Comparison of ENCODE assay signal across 10 cellular contexts in genomic region chr14:22554706-22555572, GRCh38. TPM values are rescaled to one million over a fixed set of nuclear protein-coding genes. Genes with fewer than 3 reads are reported as not detected.
DNase-seq lines count a peak whose midpoint lies in the region; ATAC-seq, FAIRE-seq and TF ChIP-seq lines count a peak whose summit lies in the region.
"Had no signal": no experiment of that assay in that cellular context is flagged by ENCODE, and none has a peak within 500 bp of the region (broad histone marks: within the 10 kb centered on the region; RNA-seq: fewer than 3 reads in every experiment).

No MANE protein-coding gene starts in this region.

- peaks cover 50% of the 10 kb centered on the region for H3K36me3 Mint-ChIP-seq in CD4-positive, alpha-beta T cell (ENCODE audit: low read depth)
- H3K36me3 Mint-ChIP-seq in activated T-cell treated with anti-CD3 and anti-CD28 coated beads, Interleukin-2, amount 50 U/mL, for 4 hours (ENCODE audit: insufficient read depth) = peaks cover 31% of the 10 kb centered on the region
- H3K36me3 Mint-ChIP-seq in naive thymus-derived CD4-positive, alpha-beta T cell = peaks cover 18 to 45% (median 27%) of the 10 kb centered on the region in 5 donors

- H3K4me3 Mint-ChIP-seq in CD4-positive, alpha-beta T cell = peak overlapping the region; percentile 96
- peak overlapping the region; percentile 84 for H3K4me3 Mint-ChIP-seq in activated T-cell treated with anti-CD3 and anti-CD28 coated beads, Interleukin-2, amount 50 U/mL, for 4 hours
- H3K4me3 Mint-ChIP-seq in naive thymus-derived CD4-positive, alpha-beta T cell = peak overlapping the region; percentile 67 to 95 (median 88)

- no peak overlapping the region for H3K4me3 ChIP-seq in HL-60 (replicated peaks; ENCODE audit: insufficient read depth, low read length)
- H3K4me3 ChIP-seq in naive thymus-derived CD4-positive, alpha-beta T cell (ENCODE audit: low read length) = no peak overlapping the region
- H3K4me3 ChIP-seq: testis had no signal

- no peaks in the 10 kb centered on the region for H3K9me3 ChIP-seq in CD4-positive, alpha-beta T cell (ENCODE audit: control insufficient read depth, low read length)
- no peaks in the 10 kb centered on the region for H3K9me3 ChIP-seq in naive thymus-derived CD4-positive, alpha-beta T cell (ENCODE audit: control insufficient read depth in 2 of 3, low read length in 3 of 3)
- H3K9me3 ChIP-seq: testis had no signal

- H3K27me3 Mint-ChIP-seq in CD4-positive, alpha-beta T cell = peaks cover 6% of the 10 kb centered on the region
- H3K27me3 Mint-ChIP-seq in activated T-cell treated with anti-CD3 and anti-CD28 coated beads, Interleukin-2, amount 50 U/mL, for 4 hours (ENCODE audit: low read depth) = peaks cover 2% of the 10 kb centered on the region
- H3K27me3 Mint-ChIP-seq in naive thymus-derived CD4-positive, alpha-beta T cell = peaks cover 0 to 4% (median 0%) of the 10 kb centered on the region in 5 donors

- TF ChIP-seq CTCF in CD4-positive, alpha-beta T cell (IDR thresholded peaks at IDR 0.05) = no peak
- TF ChIP-seq CTCF in HL-60 (IDR thresholded peaks at IDR 0.05; ENCODE audit: insufficient read depth, low read length) = no peak

- ATAC-seq in CD4-positive, alpha-beta T cell (ENCODE audit: poor library complexity) = no peak
- ATAC-seq in activated T-cell treated with anti-CD3 and anti-CD28 coated beads, Interleukin-2, amount 50 U/mL, for 4 hours = no peak
- no peak for ATAC-seq in naive thymus-derived CD4-positive, alpha-beta T cell
- no peak for ATAC-seq in HG02588 (IDR thresholded peaks at IDR 0.05; ENCODE audit: unreplicated experiment)
- ATAC-seq: left lobe of liver had no signal

- POLR2A ChIA-PET in CD4-positive, alpha-beta T cell (lab: Charles Lee) = interaction anchor here (1.2 to 13.3 kb wide), 21 partner anchors 8 to 806 kb away, joined by 3 to 613 read pairs (median 26); partner anchors contain the start of genes DAD1 and OXA1L
- POLR2A ChIA-PET in naive thymus-derived CD4-positive, alpha-beta T cell (lab: Charles Lee) = interaction anchor here (0.6 to 13.3 kb wide), 25 partner anchors 9 to 843 kb away, joined by 3 to 709 read pairs (median 10); partner anchors contain the start of genes DAD1 and PRMT5

- peaks cover 94% of the 10 kb centered on the region for H3K4me1 Mint-ChIP-seq in CD4-positive, alpha-beta T cell (ENCODE audit: low read depth)
- H3K4me1 Mint-ChIP-seq in activated T-cell treated with anti-CD3 and anti-CD28 coated beads, Interleukin-2, amount 50 U/mL, for 4 hours (ENCODE audit: low read depth) = peaks cover 91% of the 10 kb centered on the region
- peaks cover 68 to 95% (median 92%) of the 10 kb centered on the region in 7 donors for H3K4me1 Mint-ChIP-seq in naive thymus-derived CD4-positive, alpha-beta T cell

- no peak for FAIRE-seq in H54 (lab: Jason Lieb, UNC)

- H3K9me3 Mint-ChIP-seq in CD4-positive, alpha-beta T cell = peaks cover 2% of the 10 kb centered on the region
- H3K9me3 Mint-ChIP-seq in activated T-cell treated with anti-CD3 and anti-CD28 coated beads, Interleukin-2, amount 50 U/mL, for 4 hours = no peaks in the 10 kb centered on the region
- peaks cover 0 to 11% (median 0%) of the 10 kb centered on the region in 11 donors for H3K9me3 Mint-ChIP-seq in naive thymus-derived CD4-positive, alpha-beta T cell

- TF ChIP-seq POLR2A in H54 (IDR thresholded peaks at IDR 0.05; ENCODE audit: low read depth, low read length) = no peak

- CTCF ChIA-PET in CD4-positive, alpha-beta T cell (lab: Charles Lee) = interaction anchor here (0.7 to 4.5 kb wide), 13 partner anchors 13 to 832 kb away, joined by 3 to 211 read pairs (median 16); no protein-coding TSS in a partner anchor
- CTCF ChIA-PET in naive thymus-derived CD4-positive, alpha-beta T cell (lab: Charles Lee) = interaction anchor here (0.8 to 8.6 kb wide), 9 partner anchors 9 to 694 kb away, joined by 3 to 385 read pairs (median 7); no protein-coding TSS in a partner anchor

- H3K36me3 ChIP-seq in naive thymus-derived CD4-positive, alpha-beta T cell (ENCODE audit: control insufficient read depth in 2 of 3, insufficient read depth in 3 of 3, low read length in 3 of 3) = peaks cover 24 to 30% (median 26%) of the 10 kb centered on the region in 3 experiments

- H3K27ac Mint-ChIP-seq in CD4-positive, alpha-beta T cell = peak overlapping the region; percentile 97
- H3K27ac Mint-ChIP-seq in naive thymus-derived CD4-positive, alpha-beta T cell = peak overlapping the region; percentile 94 to 99 (median 99)

- intact Hi-C loops in CD4-positive, alpha-beta T cell (cut with DNase I, micrococcal nuclease) = loop anchor here (5.0 to 10.0 kb wide), 15 partner anchors 38 to 913 kb away; partner anchors contain the start of gene AJUBA (in 1 of the 2)
- intact Hi-C loops in naive thymus-derived CD4-positive, alpha-beta T cell (cut with micrococcal nuclease) = loop anchor here (1.0 to 10.0 kb wide), 11 partner anchors 13 to 913 kb away; no protein-coding TSS in a partner anchor

- H3K27ac ChIP-seq in CD4-positive, alpha-beta T cell (ENCODE audit: low read depth, low read length) = peak overlapping the region; percentile 99
- peak overlapping the region; percentile 99 for H3K27ac ChIP-seq in HL-60 (replicated peaks)
- peak overlapping the region; percentile 96 for H3K27ac ChIP-seq in naive thymus-derived CD4-positive, alpha-beta T cell (ENCODE audit: low read depth, low read length)
- H3K27ac ChIP-seq: testis had no signal

- no peak for DNase-seq in CD4-positive, alpha-beta T cell
- DNase-seq in HL-60 (ENCODE audit: low read depth in 1 of 2, low spot score in 1 of 2) (no peak), DMS53 (lab: John Stamatoyannopoulos, UW) (no peak), H54 (ENCODE audit: insufficient read length, low spot score) (no peak), cortex of kidney (lab: John Stamatoyannopoulos, UW) (no peak)
- DNase-seq in activated T-cell treated with anti-CD3 and anti-CD28 coated beads, Interleukin-2, amount 50 U/mL, for 4 hours = no peak
- no peak for DNase-seq in naive thymus-derived CD4-positive, alpha-beta T cell
- DNase-seq: testis had no signal

- H3K4me1 ChIP-seq in naive thymus-derived CD4-positive, alpha-beta T cell (ENCODE audit: control insufficient read depth in 2 of 2, insufficient read depth in 2 of 2, low read length in 2 of 2) = peaks cover 89 to 92% of the 10 kb centered on the region in 2 donors

- no peaks in the 10 kb centered on the region for H3K27me3 ChIP-seq in CD4-positive, alpha-beta T cell (ENCODE audit: control insufficient read depth, insufficient read depth, low read length)
- no peaks in the 10 kb centered on the region for H3K27me3 ChIP-seq in HL-60 (ENCODE audit: insufficient read depth, poor library complexity, severe bottlenecking)
- H3K27me3 ChIP-seq in naive thymus-derived CD4-positive, alpha-beta T cell (ENCODE audit: control insufficient read depth in 2 of 2, insufficient read depth in 2 of 2, low read length in 2 of 2) = no peaks in the 10 kb centered on the region
- H3K27me3 ChIP-seq: testis had no signal

RNA-seq across cellular contexts. Expression of gene DAD1, which starts 34.1 kb away (rescaled TPM):
- 10 to 100 TPM; 41.8 to 44.1 TPM for total RNA-seq in CD4-positive, alpha-beta T cell
- total RNA-seq in activated T-cell treated with anti-CD3 and anti-CD28 coated beads, Interleukin-2, amount 50 U/mL, for 4 hours = 100 to 1,000 TPM; 287 to 323 (median 300) TPM
- total RNA-seq in naive thymus-derived CD4-positive, alpha-beta T cell = 100 to 1,000 TPM in 3 of 5 experiments, 10 to 100 TPM in 2; 68.8 to 157 (median 117) TPM
- 100 to 1,000 TPM; 766 to 777 TPM for polyA plus RNA-seq in naive thymus-derived CD4-positive, alpha-beta T cell

RNA-seq across cellular contexts. Expression of gene ABHD4, which starts 43.2 kb away (rescaled TPM):
- 1 to 10 TPM; 7.1 to 8.9 TPM for total RNA-seq in CD4-positive, alpha-beta T cell
- total RNA-seq in activated T-cell treated with anti-CD3 and anti-CD28 coated beads, Interleukin-2, amount 50 U/mL, for 4 hours = 1 to 10 TPM; 1.9 to 3.9 (median 2.1) TPM
- total RNA-seq in naive thymus-derived CD4-positive, alpha-beta T cell = 10 to 100 TPM; 10.5 to 16.3 (median 14.7) TPM
- 10 to 100 TPM in 1 of 2 donors, 1 to 10 TPM in 1; 6.7 to 10.1 TPM for polyA plus RNA-seq in naive thymus-derived CD4-positive, alpha-beta T cell
